ENCODE assay signal across 8 cellular contexts in the genomic region with DNA sequence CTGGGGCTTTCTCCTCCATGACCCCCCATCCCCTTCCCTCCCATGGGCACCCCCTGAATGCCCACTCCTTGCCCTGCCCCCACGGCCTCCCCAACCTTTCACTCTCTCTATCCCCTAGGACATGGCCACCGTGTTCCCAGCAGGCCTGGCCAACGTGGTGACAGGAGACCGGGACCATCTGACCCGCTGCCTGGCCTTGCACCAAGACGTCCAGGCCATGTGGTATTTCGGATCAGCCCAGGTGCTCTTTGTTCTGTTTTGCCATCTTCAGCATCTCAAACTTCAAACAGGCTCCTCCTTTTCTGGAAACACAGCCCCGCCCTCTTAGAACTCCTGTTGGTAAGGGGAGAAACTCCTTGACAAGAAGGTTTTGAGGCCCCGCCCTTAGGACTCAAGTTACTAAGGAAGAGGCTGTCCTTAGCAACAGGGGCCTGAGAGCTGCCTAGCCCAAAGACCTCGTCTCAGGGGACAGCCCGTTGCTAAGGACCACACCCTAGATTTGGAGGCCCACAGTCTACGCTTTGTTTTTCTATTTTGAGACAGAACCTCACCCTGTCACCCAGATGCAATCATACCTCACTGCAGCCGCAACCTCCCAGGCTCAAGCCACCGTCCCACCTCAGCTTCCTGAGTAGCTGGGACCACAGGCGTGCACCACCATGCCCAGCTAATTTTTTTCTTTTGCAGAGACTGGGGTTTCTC. TPM values are rescaled to one million over a fixed set of nuclear protein-coding genes. Genes with fewer than 3 reads are reported as not detected.
DNase-seq lines count a peak whose midpoint lies in the region; ATAC-seq, FAIRE-seq and TF ChIP-seq lines count a peak whose summit lies in the region.

No MANE protein-coding gene starts in this region.

- CTCF ChIA-PET in K562 (lab: Yijun Ruan, JAX; ENCODE audit: low intra/inter-chr PET ratio) = no interaction called here

- H3K9me3 ChIP-seq in T-helper 17 cell (ENCODE audit: control insufficient read depth, low read length, poor library complexity, severe bottlenecking) (no peaks in the 10 kb centered on the region), K562 (replicated peaks; ENCODE audit: control insufficient read depth, insufficient read depth, low read depth, low read length) (no peaks in the 10 kb centered on the region), stomach (no peaks in the 10 kb centered on the region)

- DNase-seq in stimulated activated CD4-positive, alpha-beta T cell treated with anti-CD3 and anti-CD28 coated beads, Interleukin-12 subunit alpha, Interleukin-12 subunit beta, amount 100 ng/mL, for 48 hours (ENCODE audit: low read depth in 2 of 3, low spot score in 1 of 3) = peak; percentile 60 to 72 (median 63)
- DNase-seq in stimulated activated CD4-positive, alpha-beta T cell treated with anti-CD3 and anti-CD28 coated beads, Interleukin-12 subunit alpha, Interleukin-12 subunit beta, amount 100 ng/mL, for 4 hours = no peak
- peak; percentile 67 to 86 (median 85) for DNase-seq in T-helper 17 cell
- peak; percentile 77 to 95 (median 82) for DNase-seq in K562 (ENCODE audit: extremely low read depth in 1 of 4, low spot score in 3 of 4)
- DNase-seq in left kidney (ENCODE audit: low read depth, low spot score) = peak; percentile 87
- peak; percentile 56 for DNase-seq in stomach
- no peak for DNase-seq in DMS53 treated with DMSO at 0.1 percent for 48 hours (lab: John Stamatoyannopoulos, UW; ENCODE audit: unreplicated experiment)

- H3K79me2 ChIP-seq in K562 (ENCODE audit: control insufficient read depth, insufficient read depth, low read length) = no peaks in the 10 kb centered on the region

- H3K36me3 Mint-ChIP-seq in T-helper 17 cell (ENCODE audit: low read depth) = peaks cover 3% of the 10 kb centered on the region

- H3K4me1 Mint-ChIP-seq in T-helper 17 cell = peaks cover 23% of the 10 kb centered on the region

- H3K27me3 ChIP-seq in K562 (ENCODE audit: control insufficient read depth in 2 of 2, insufficient read depth in 2 of 2, low read length in 2 of 2) (no peaks in the 10 kb centered on the region), stomach (no peaks in the 10 kb centered on the region)

- ATAC-seq in HG03342 (IDR thresholded peaks at IDR 0.05; ENCODE audit: unreplicated experiment) (peak; percentile 58), T-helper 17 cell (peak; percentile 83), K562 (peak; percentile 94)

- H3K4me1 ChIP-seq in K562 (replicated peaks in 1 of 2; ENCODE audit: control insufficient read depth in 2 of 2, insufficient read depth in 2 of 2, low read length in 2 of 2) = peaks cover 11 to 38% of the 10 kb centered on the region in 2 experiments
- peaks cover 6 to 33% (median 22%) of the 10 kb centered on the region in 4 donors for H3K4me1 ChIP-seq in stomach

- TF ChIP-seq CTCF in K562 (IDR thresholded peaks at IDR 0.05 in 2 of 3, conservative IDR thresholded peaks at IDR 0.05 in 1 of 3; ENCODE audit: insufficient read depth in 2 of 3, low read depth in 1 of 3, low read length in 3 of 3) = 0 out of 6 replicates have a peak, but pooled peaks of 1 of the 3 experiments have one; percentile 2
- TF ChIP-seq CTCF in stomach (IDR thresholded peaks at IDR 0.05) = no peak

- no peaks in the 10 kb centered on the region for H3K27me3 Mint-ChIP-seq in T-helper 17 cell

- peak overlapping the region in 1 of 2 experiments; percentile 58; a peak in 1 of 4 replicates for H3K9ac ChIP-seq in K562 (ENCODE audit: insufficient read depth in 1 of 2, low read depth in 2 of 2, low read length in 2 of 2)

- H3K4me3 ChIP-seq in K562 (no peak overlapping the region), stomach (no peak overlapping the region)

- POLR2A ChIA-PET in K562 (lab: Yijun Ruan, JAX) = interaction anchor here (0.6 to 1.2 kb wide), 3 partner anchors 15 to 27 kb away, joined by 3 to 4 read pairs (median 3); partner anchors contain the start of gene ALDH16A1

- FAIRE-seq in K562 (lab: Jason Lieb, UNC) = peak; percentile 96

- peak overlapping the region; percentile 96 for H3K27ac Mint-ChIP-seq in T-helper 17 cell

- peaks cover 5% of the 10 kb centered on the region; the same call in 1 of the 2 replicates for H4K20me1 ChIP-seq in K562 (replicated peaks; ENCODE audit: control insufficient read depth, insufficient read depth, low read length)

- peak overlapping the region; percentile 88 for H3K4me3 Mint-ChIP-seq in T-helper 17 cell

- no peak for TF ChIP-seq EP300 in K562 (IDR thresholded peaks at IDR 0.05; ENCODE audit: low read length)
- TF ChIP-seq EP300 in stomach (IDR thresholded peaks at IDR 0.05) = no peak

- in situ Hi-C loops in K562 (cut with MboI) = no loop called here

- no peak for TF ChIP-seq POLR2A in K562 (conservative IDR thresholded peaks at IDR 0.05)
- TF ChIP-seq POLR2A in stomach (IDR thresholded peaks at IDR 0.05) = no peak

- 29% methylated on average over 14 of the region's 15 CpGs for WGBS in K562 (ENCODE audit: insufficient coverage, low coverage, missing lambda C conversion rate)
- 49 to 59% (median 52%) methylated on average over 15 of the region's 15 CpGs for WGBS in stomach, 5 donors

- no peak overlapping the region for H2AFZ ChIP-seq in K562 (ENCODE audit: low read depth, low read length)

- peak overlapping the region; percentile 21; the same call in 1 of the 2 replicates for H3K4me2 ChIP-seq in K562 (ENCODE audit: insufficient read depth, low read length)

- no TSS peak for BruUV-seq in K562 (replicated peaks; lab: Mats Ljungman, UMichigan)

- intact Hi-C loops in K562 (cut with micrococcal nuclease) (no loop called here), stomach (cut with DNase I; ENCODE audit: low total_unique reads) (no loop called here)

- H3K27ac ChIP-seq in K562 (ENCODE audit: extremely low read depth, low read depth, low read length) (no peak overlapping the region), stomach (peak overlapping the region; percentile 1 to 74 (median 69))

- TF ChIP-seq RAD21 in K562 (CRISPR knock-in tag; conservative IDR thresholded peaks at IDR 0.05 in 1 of 2, IDR thresholded peaks at IDR 0.05 in 1 of 2) = no peak

- no peaks in the 10 kb centered on the region for H3K9me1 ChIP-seq in K562 (ENCODE audit: control insufficient read depth, insufficient read depth, low read length)

- H3K36me3 ChIP-seq in K562 (ENCODE audit: control insufficient read depth, insufficient read depth, low read length) (peaks cover 41% of the 10 kb centered on the region; the same call in 2 of the 3 replicates), stomach (peaks cover 10 to 60% (median 48%) of the 10 kb centered on the region in 4 donors)

RNA-seq across cellular contexts. Expression of gene FLT3LG, which starts 5.1 kb away (rescaled TPM):
- total RNA-seq in T-helper 17 cell (100 to 1,000 TPM; 349 to 455 TPM), K562 (2014; rRNA removed) (0.86 and 2.2 TPM in 2 replicates), K562 (2014; rRNA removed; fragmentation: Illumina TruSeq; extraction: Trizol) (0.35 and 1.1 TPM in 2 replicates), K562 (2015; rRNA removed; fragmentation: Illumina TruSeq; extraction: Trizol) (1.1 and 1.5 TPM in 2 replicates), K562 (2021) (5.0 and 6.4 TPM in 2 replicates), stomach (1 to 10 TPM in 2 of 5 donors, not detected in 3; 1.3 to 8.3 TPM)
- 5.7 and 5.8 TPM in 2 replicates for total RNA-seq in K562 (2011; cell fraction: chromatin; rRNA removed; ENCODE audit: low replicate concordance)
- 3.2 and 4.3 TPM in 2 replicates for total RNA-seq in K562 (2011; cell fraction: nucleolus; rRNA removed)
- total RNA-seq in K562 (2011; cell fraction: nucleoplasm; rRNA removed) = 5.0 and 5.5 TPM in 2 replicates
- polyA plus RNA-seq in K562 (2011; rRNA removed) (1.2 and 2.5 TPM in 2 replicates), K562 (2014; fragmentation: Illumina TruSeq; extraction: Trizol) (1.4 and 3.4 TPM in 2 replicates), K562 (2014; fragmentation: Nextera tagmentation; extraction: Ambion mirVana) (under 1 TPM; 0.31 to 0.49 TPM), K562 (2014; rRNA removed) (2.8 and 4.2 TPM in 2 replicates), stomach (10 to 100 TPM; 11.0 to 14.5 (median 11.8) TPM)
- 1.7 and 5.8 TPM in 2 replicates for polyA plus RNA-seq in K562 (2011; cell fraction: cytosol; rRNA removed)
- polyA plus RNA-seq in K562 (2011; cell fraction: nucleus; rRNA removed) = 2.3 and 4.0 TPM in 2 replicates
- polyA plus RNA-seq in K562 (2012) = 5.5 and 15.1 TPM in 2 replicates
- 0.24 and 0.95 TPM in 2 replicates for polyA minus RNA-seq in K562 (2011; rRNA and poly(A)+ RNA removed)
- polyA minus RNA-seq in K562 (2011; cell fraction: cytosol; rRNA and poly(A)+ RNA removed) = 2.0 TPM in 1 of 2 replicates, not detected in the other
- polyA minus RNA-seq in K562 (2011; cell fraction: nucleus; rRNA and poly(A)+ RNA removed) = 0.54 and 1.6 TPM in 2 replicates

RNA-seq across cellular contexts. Expression of gene ALDH16A1, which starts 15.9 kb away (rescaled TPM):
- total RNA-seq in T-helper 17 cell (10 to 100 TPM; 34.8 to 38.0 TPM), K562 (2014; rRNA removed) (46.2 and 52.2 TPM in 2 replicates), K562 (2014; rRNA removed; fragmentation: Illumina TruSeq; extraction: Trizol) (2.1 and 2.4 TPM in 2 replicates), K562 (2015; rRNA removed; fragmentation: Illumina TruSeq; extraction: Trizol) (17.0 and 18.6 TPM in 2 replicates), K562 (2021) (36.9 and 40.3 TPM in 2 replicates), stomach (100 to 1,000 TPM in 1 of 5 donors, 10 to 100 TPM in 4; 27.9 to 198 (median 42.6) TPM)
- 12.5 and 54.5 TPM in 2 replicates for total RNA-seq in K562 (2011; cell fraction: chromatin; rRNA removed; ENCODE audit: low replicate concordance)
- total RNA-seq in K562 (2011; cell fraction: nucleolus; rRNA removed) = 31.5 and 38.2 TPM in 2 replicates
- total RNA-seq in K562 (2011; cell fraction: nucleoplasm; rRNA removed) = 31.5 and 34.9 TPM in 2 replicates
- polyA plus RNA-seq in K562 (2011; rRNA removed) (7.6 and 12.4 TPM in 2 replicates), K562 (2014; fragmentation: Illumina TruSeq; extraction: Trizol) (2.2 and 8.9 TPM in 2 replicates), K562 (2014; fragmentation: Nextera tagmentation; extraction: Ambion mirVana) (1 to 10 TPM; 2.8 to 3.3 TPM), K562 (2014; rRNA removed) (29.7 and 31.7 TPM in 2 replicates), stomach (10 to 100 TPM; 32.2 to 43.1 (median 42.5) TPM)
- polyA plus RNA-seq in K562 (2011; cell fraction: cytosol; rRNA removed) = 14.7 and 45.1 TPM in 2 replicates
- 30.5 and 50.7 TPM in 2 replicates for polyA plus RNA-seq in K562 (2011; cell fraction: nucleus; rRNA removed)
- 26.1 and 43.4 TPM in 2 replicates for polyA plus RNA-seq in K562 (2012)
- 3.5 and 5.4 TPM in 2 replicates for polyA minus RNA-seq in K562 (2011; rRNA and poly(A)+ RNA removed)
- 22.0 and 25.8 TPM in 2 replicates for polyA minus RNA-seq in K562 (2011; cell fraction: cytosol; rRNA and poly(A)+ RNA removed)
- polyA minus RNA-seq in K562 (2011; cell fraction: nucleus; rRNA and poly(A)+ RNA removed) = 6.6 and 9.0 TPM in 2 replicates

RNA-seq across cellular contexts. Expression of gene PIH1D1, which starts 17.3 kb away (rescaled TPM):
- total RNA-seq in T-helper 17 cell (100 to 1,000 TPM; 147 to 150 TPM), K562 (2014; rRNA removed) (224 and 233 TPM in 2 replicates), K562 (2014; rRNA removed; fragmentation: Illumina TruSeq; extraction: Trizol) (102 and 112 TPM in 2 replicates), K562 (2015; rRNA removed; fragmentation: Illumina TruSeq; extraction: Trizol) (120 and 125 TPM in 2 replicates), K562 (2021) (161 and 164 TPM in 2 replicates), stomach (100 to 1,000 TPM in 1 of 5 donors, 10 to 100 TPM in 4; 58.9 to 193 (median 70.7) TPM)
- 153 and 228 TPM in 2 replicates for total RNA-seq in K562 (2011; cell fraction: chromatin; rRNA removed; ENCODE audit: low replicate concordance)
- total RNA-seq in K562 (2011; cell fraction: nucleolus; rRNA removed) = 123 and 143 TPM in 2 replicates
- 145 and 152 TPM in 2 replicates for total RNA-seq in K562 (2011; cell fraction: nucleoplasm; rRNA removed)
- polyA plus RNA-seq in K562 (2011; rRNA removed) (137 and 156 TPM in 2 replicates), K562 (2014; fragmentation: Illumina TruSeq; extraction: Trizol) (137 and 156 TPM in 2 replicates), K562 (2014; fragmentation: Nextera tagmentation; extraction: Ambion mirVana) (10 to 100 TPM; 26.5 to 48.0 TPM), K562 (2014; rRNA removed) (199 and 221 TPM in 2 replicates), stomach (100 to 1,000 TPM in 2 of 3 donors, 10 to 100 TPM in 1; 94.5 to 110 (median 108) TPM)
- 171 and 200 TPM in 2 replicates for polyA plus RNA-seq in K562 (2011; cell fraction: cytosol; rRNA removed)
- polyA plus RNA-seq in K562 (2011; cell fraction: nucleus; rRNA removed) = 229 and 274 TPM in 2 replicates
- 153 and 156 TPM in 2 replicates for polyA plus RNA-seq in K562 (2012)
- polyA minus RNA-seq in K562 (2011; rRNA and poly(A)+ RNA removed) = 105 and 146 TPM in 2 replicates
- polyA minus RNA-seq in K562 (2011; cell fraction: cytosol; rRNA and poly(A)+ RNA removed) = 63.5 and 65.9 TPM in 2 replicates
- 52.0 and 62.1 TPM in 2 replicates for polyA minus RNA-seq in K562 (2011; cell fraction: nucleus; rRNA and poly(A)+ RNA removed)

RNA-seq across cellular contexts. Expression of gene RPL13A, which starts 18.5 kb away (rescaled TPM):
- total RNA-seq in T-helper 17 cell (1,000 to 10,000 TPM; 5,253 to 5,291 TPM), K562 (2014; rRNA removed) (4,435 and 4,908 TPM in 2 replicates), K562 (2014; rRNA removed; fragmentation: Illumina TruSeq; extraction: Trizol) (1,693 and 1,744 TPM in 2 replicates), K562 (2015; rRNA removed; fragmentation: Illumina TruSeq; extraction: Trizol) (2,336 and 2,363 TPM in 2 replicates), K562 (2021) (3,484 and 3,598 TPM in 2 replicates), stomach (1,000 to 10,000 TPM; 2,540 to 5,817 (median 2,738) TPM)
- 424 and 920 TPM in 2 replicates for total RNA-seq in K562 (2011; cell fraction: chromatin; rRNA removed; ENCODE audit: low replicate concordance)
- 1,992 and 2,335 TPM in 2 replicates for total RNA-seq in K562 (2011; cell fraction: nucleolus; rRNA removed)
- 1,435 and 2,039 TPM in 2 replicates for total RNA-seq in K562 (2011; cell fraction: nucleoplasm; rRNA removed)
- polyA plus RNA-seq in K562 (2011; rRNA removed) (3,377 and 4,740 TPM in 2 replicates), K562 (2014; fragmentation: Illumina TruSeq; extraction: Trizol) (2,949 and 2,951 TPM in 2 replicates), K562 (2014; fragmentation: Nextera tagmentation; extraction: Ambion mirVana) (1,000 to 10,000 TPM; 2,516 to 2,665 TPM), K562 (2014; rRNA removed) (5,374 and 5,482 TPM in 2 replicates), stomach (1,000 to 10,000 TPM; 3,482 to 5,177 (median 4,220) TPM)
- polyA plus RNA-seq in K562 (2011; cell fraction: cytosol; rRNA removed) = 4,156 and 5,491 TPM in 2 replicates
- 2,583 and 2,819 TPM in 2 replicates for polyA plus RNA-seq in K562 (2011; cell fraction: nucleus; rRNA removed)
- polyA plus RNA-seq in K562 (2012) = 5,015 and 6,183 TPM in 2 replicates
- 823 and 942 TPM in 2 replicates for polyA minus RNA-seq in K562 (2011; rRNA and poly(A)+ RNA removed)
- polyA minus RNA-seq in K562 (2011; cell fraction: cytosol; rRNA and poly(A)+ RNA removed) = 967 and 1,445 TPM in 2 replicates
- 1,358 and 2,443 TPM in 2 replicates for polyA minus RNA-seq in K562 (2011; cell fraction: nucleus; rRNA and poly(A)+ RNA removed)

RNA-seq across cellular contexts. Expression of gene RPS11, which starts 27.3 kb away (rescaled TPM):
- total RNA-seq in T-helper 17 cell = 1,000 to 10,000 TPM; 2,538 to 2,634 TPM
- 240 and 424 TPM in 2 replicates for total RNA-seq in K562 (2011; cell fraction: chromatin; rRNA removed; ENCODE audit: low replicate concordance)
- total RNA-seq in K562 (2011; cell fraction: nucleolus; rRNA removed) = 713 and 872 TPM in 2 replicates
- total RNA-seq in K562 (2011; cell fraction: nucleoplasm; rRNA removed) = 819 and 1,369 TPM in 2 replicates
- total RNA-seq in K562 (2014; rRNA removed) = 4,429 and 4,457 TPM in 2 replicates
- total RNA-seq in K562 (2014; rRNA removed; fragmentation: Illumina TruSeq; extraction: Trizol) = 3,727 and 4,095 TPM in 2 replicates
- total RNA-seq in K562 (2015; rRNA removed; fragmentation: Illumina TruSeq; extraction: Trizol) = 4,584 and 4,811 TPM in 2 replicates
- total RNA-seq in K562 (2021) = 2,569 and 2,586 TPM in 2 replicates
- polyA plus RNA-seq in K562 (2011; rRNA removed) = 3,634 and 4,412 TPM in 2 replicates
- 6,629 and 8,365 TPM in 2 replicates for polyA plus RNA-seq in K562 (2011; cell fraction: cytosol; rRNA removed)
- polyA plus RNA-seq in K562 (2011; cell fraction: nucleus; rRNA removed) = 1,560 and 2,176 TPM in 2 replicates
- 4,370 and 4,381 TPM in 2 replicates for polyA plus RNA-seq in K562 (2012)
- 9,049 and 9,152 TPM in 2 replicates for polyA plus RNA-seq in K562 (2014; fragmentation: Illumina TruSeq; extraction: Trizol)
- polyA plus RNA-seq in K562 (2014; fragmentation: Nextera tagmentation; extraction: Ambion mirVana) = 1,000 to 10,000 TPM; 3,635 to 4,338 TPM
- polyA plus RNA-seq in K562 (2014; rRNA removed) = 4,533 and 5,388 TPM in 2 replicates
- polyA minus RNA-seq in K562 (2011; rRNA and poly(A)+ RNA removed) = 1,200 and 1,243 TPM in 2 replicates
- polyA minus RNA-seq in K562 (2011; cell fraction: cytosol; rRNA and poly(A)+ RNA removed) = 776 and 786 TPM in 2 replicates
- 241 and 515 TPM in 2 replicates for polyA minus RNA-seq in K562 (2011; cell fraction: nucleus; rRNA and poly(A)+ RNA removed)
- total RNA-seq in stomach = 1,000 to 10,000 TPM in 4 of 5 donors, 100 to 1,000 TPM in 1; 581 to 4,374 (median 2,993) TPM
- 1,000 to 10,000 TPM; 5,306 to 7,461 (median 5,501) TPM for polyA plus RNA-seq in stomach

Comparison
In these comparisons a context has a peak if more than half of its experiments do, and no peak if none do; other contexts are left out.
1. DNase-seq: peak in stimulated activated CD4-positive, alpha-beta T cell treated with anti-CD3 and anti-CD28 coated beads, Interleukin-12 subunit alpha, Interleukin-12 subunit beta, amount 100 ng/mL, for 48 hours (3 of 3), T-helper 17 cell (3 of 3), K562 (4 of 4), left kidney (single experiment) and stomach (single experiment); none in stimulated activated CD4-positive, alpha-beta T cell treated with anti-CD3 and anti-CD28 coated beads, Interleukin-12 subunit alpha, Interleukin-12 subunit beta, amount 100 ng/mL, for 4 hours (single experiment) and DMS53 treated with DMSO at 0.1 percent for 48 hours (single experiment).
2. RNA of gene FLT3LG, which starts 5.1 kb away (total RNA-seq): 349 to 455 TPM in T-helper 17 cell; 1.3 to 8.3 TPM in stomach and 0.35 to 6.4 TPM in K562; every median in the first group is over 10 times any median in the second.
3. Peak in every context shown above with its lines, with median percentiles within 50 percentile points of each other: ATAC-seq.